17 cellular contexts compared by ENCODE assay signal in genomic region chr4:122787940-122788339, GRCh38. TPM values are rescaled to one million over a fixed set of nuclear protein-coding genes. Genes with fewer than 3 reads are reported as not detected.
"Had no signal": no experiment of that assay in that cellular context is flagged by ENCODE, and none has a peak within 500 bp of the region (broad histone marks: within the 10 kb centered on the region; RNA-seq: fewer than 3 reads in every experiment).

No MANE protein-coding gene starts in this region.

- ATAC-seq: left cardiac atrium; mucosa of descending colon; naive thymus-derived CD8-positive, alpha-beta T cell; upper lobe of right lung had no signal

- FAIRE-seq: TTC549 had no signal

- H3K36me3 ChIP-seq: neutrophil, upper lobe of right lung had no signal

- H3K4me1 ChIP-seq: upper lobe of right lung had no signal

- H3K27me3 ChIP-seq: neutrophil, upper lobe of right lung had no signal

- H3K4me3 ChIP-seq: mucosa of descending colon, upper lobe of right lung had no signal

- H3K9me3 ChIP-seq: mucosa of descending colon, neutrophil, upper lobe of right lung had no signal

- H3K27ac ChIP-seq: neutrophil, upper lobe of right lung had no signal

- DNase-seq: activated CD4-positive, alpha-beta T cell treated with anti-CD3 and anti-CD28 coated beads, Interleukin-2, amount 50 U/mL, for 1 hour; activated CD4-positive, CD25-positive, alpha-beta regulatory T cell; activated effector memory CD4-positive, alpha-beta T cell treated with anti-CD3 and anti-CD28 coated beads, Interleukin-2, amount 50 U/mL, for 16 hours; activated T-cell treated with anti-CD3 and anti-CD28 coated beads, Interleukin-2, amount 50 U/mL, for 1 hour; anterior cingulate cortex; dermis blood vessel endothelial cell; glutamatergic neuron; immature natural killer cell; left cardiac atrium; mucosa of descending colon; naive thymus-derived CD8-positive, alpha-beta T cell; stimulated activated CD4-positive, alpha-beta T cell treated with anti-CD3 and anti-CD28 coated beads, Interleukin-12 subunit alpha, Interleukin-12 subunit beta, amount 100 ng/mL, for 4 hours; stimulated activated naive CD4-positive, alpha-beta T cell treated with Interleukin-2 at 50 U/mL for 16 hours; T-helper 2 cell; upper lobe of right lung had no signal

RNA-seq across cellular contexts. Expression of gene FGF2, which starts 38.7 kb away (rescaled TPM):
- total RNA-seq: naive thymus-derived CD8-positive, alpha-beta T cell had no signal
- polyA plus RNA-seq: immature natural killer cell; naive thymus-derived CD8-positive, alpha-beta T cell had no signal
